ENCODE assay signal across 10 cellular contexts in the genomic region with DNA sequence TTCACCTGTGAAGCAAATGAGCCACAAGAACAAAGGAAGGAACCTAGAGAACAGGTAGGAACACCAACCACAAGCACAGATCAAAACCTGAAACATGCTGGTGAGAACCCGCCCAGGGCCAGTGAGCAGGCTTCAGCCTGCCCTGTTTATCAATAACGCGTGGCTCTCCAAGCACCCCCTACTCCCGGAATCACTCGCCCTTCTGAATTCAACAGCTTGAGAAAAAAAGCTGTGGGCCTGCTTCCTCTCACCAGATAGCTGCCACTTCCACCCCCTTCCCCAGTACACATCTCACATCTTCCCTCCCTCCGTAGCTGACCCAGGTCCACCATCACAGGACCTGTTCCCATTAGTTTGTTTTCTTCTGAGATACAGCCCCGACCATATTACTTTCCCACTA. TPM values are rescaled to one million over a fixed set of nuclear protein-coding genes. Genes with fewer than 3 reads are reported as not detected.
DNase-seq lines count a peak whose midpoint lies in the region; ATAC-seq and TF ChIP-seq lines count a peak whose summit lies in the region.
"Had no signal": no experiment of that assay in that cellular context is flagged by ENCODE, and none has a peak within 500 bp of the region (broad histone marks: within the 10 kb centered on the region; RNA-seq: fewer than 3 reads in every experiment).

No MANE protein-coding gene starts in this region.

- 51% methylated on average over 7 of the region's 7 CpGs for WGBS in suprapubic skin

- no peak overlapping the region for H3K4me3 ChIP-seq in suprapubic skin
- H3K4me3 ChIP-seq: left lung, tibial nerve had no signal

- ATAC-seq in HG03432 (IDR thresholded peaks at IDR 0.05; ENCODE audit: unreplicated experiment) (peak; percentile 50), HG03521 (IDR thresholded peaks at IDR 0.05; ENCODE audit: unreplicated experiment) (no peak)
- ATAC-seq: left lung had no signal

- peaks cover 19% of the 10 kb centered on the region for H3K36me3 ChIP-seq in suprapubic skin

- peak overlapping the region; percentile 72 for H3K27ac Mint-ChIP-seq in activated naive CD4-positive, alpha-beta T cell treated with anti-CD3 and anti-CD28 coated beads, Interleukin-2, amount 10 ng/mL, durations not matched to agents 7 days and 5 days
- H3K27ac Mint-ChIP-seq in endothelial cell (ENCODE audit: unreplicated experiment): peak overlapping the region; percentile 7

- TF ChIP-seq EP300 in suprapubic skin (IDR thresholded peaks at IDR 0.05): no peak

- no peak overlapping the region for H3K27ac ChIP-seq in suprapubic skin

- H3K4me1 ChIP-seq in suprapubic skin: peaks cover 91% of the 10 kb centered on the region

- no peaks in the 10 kb centered on the region for H3K9me3 Mint-ChIP-seq in activated naive CD4-positive, alpha-beta T cell treated with anti-CD3 and anti-CD28 coated beads, Interleukin-2, amount 10 ng/mL, durations not matched to agents 7 days and 5 days
- no peaks in the 10 kb centered on the region for H3K9me3 Mint-ChIP-seq in endothelial cell (ENCODE audit: unreplicated experiment)

- no peaks in the 10 kb centered on the region for H3K27me3 Mint-ChIP-seq in activated naive CD4-positive, alpha-beta T cell treated with anti-CD3 and anti-CD28 coated beads, Interleukin-2, amount 10 ng/mL, durations not matched to agents 7 days and 5 days
- peaks cover 13% of the 10 kb centered on the region for H3K27me3 Mint-ChIP-seq in endothelial cell (ENCODE audit: unreplicated experiment)

- H3K36me3 Mint-ChIP-seq in activated naive CD4-positive, alpha-beta T cell treated with anti-CD3 and anti-CD28 coated beads, Interleukin-2, amount 10 ng/mL, durations not matched to agents 7 days and 5 days: peaks cover 31% of the 10 kb centered on the region
- H3K36me3 Mint-ChIP-seq in endothelial cell (ENCODE audit: low read depth, unreplicated experiment): peaks cover 18% of the 10 kb centered on the region

- no peak overlapping the region for H3K4me3 Mint-ChIP-seq in activated naive CD4-positive, alpha-beta T cell treated with anti-CD3 and anti-CD28 coated beads, Interleukin-2, amount 10 ng/mL, durations not matched to agents 7 days and 5 days
- no peak overlapping the region for H3K4me3 Mint-ChIP-seq in endothelial cell (ENCODE audit: unreplicated experiment)

- no peak for TF ChIP-seq POLR2A in suprapubic skin (IDR thresholded peaks at IDR 0.05)

- TF ChIP-seq CTCF in endothelial cell (IDR thresholded peaks at IDR 0.05; ENCODE audit: unreplicated experiment): no peak
- TF ChIP-seq CTCF in suprapubic skin (IDR thresholded peaks at IDR 0.05): no peak

- DNase-seq in activated naive CD4-positive, alpha-beta T cell treated with anti-CD3 and anti-CD28 coated beads, Interleukin-2, amount 10 ng/mL, durations not matched to agents 7 days and 5 days: no peak
- DNase-seq in activated naive CD4-positive, alpha-beta T cell treated with anti-CD3 and anti-CD28 coated beads, Interleukin-2, amount 50 U/mL, for 16 hours: no peak
- DNase-seq in endothelial cell (ENCODE audit: low spot score): no peak
- DNase-seq in suprapubic skin (ENCODE audit: low spot score in 2 of 2): peak; percentile 47 to 53
- DNase-seq in effector CD8-positive, alpha-beta T cell (lab: John Stamatoyannopoulos, UW): no peak
- DNase-seq in NCI-H774 (lab: John Stamatoyannopoulos, UW): no peak

- peaks cover 60% of the 10 kb centered on the region for H3K4me1 Mint-ChIP-seq in activated naive CD4-positive, alpha-beta T cell treated with anti-CD3 and anti-CD28 coated beads, Interleukin-2, amount 10 ng/mL, durations not matched to agents 7 days and 5 days
- peaks cover 51% of the 10 kb centered on the region for H3K4me1 Mint-ChIP-seq in endothelial cell (ENCODE audit: unreplicated experiment)

- H3K27me3 ChIP-seq in suprapubic skin: no peaks in the 10 kb centered on the region
- H3K27me3 ChIP-seq: left lung, tibial nerve had no signal

- CTCF ChIA-PET in activated naive CD4-positive, alpha-beta T cell treated with anti-CD3 and anti-CD28 coated beads, Interleukin-2, amount 10 ng/mL, durations not matched to agents 7 days and 5 days (lab: Charles Lee): interaction anchor here (0.8 to 3.0 kb wide), 2 partner anchors 12 to 34 kb away, joined by 3 to 8 read pairs; no protein-coding TSS in a partner anchor

- H3K9me3 ChIP-seq in suprapubic skin: no peaks in the 10 kb centered on the region
- H3K9me3 ChIP-seq: left lung, tibial nerve had no signal

RNA-seq across cellular contexts. Expression of a gene that starts 30.4 kb away (rescaled TPM):
- total RNA-seq in endothelial cell (ENCODE audit: unreplicated experiment) (86.7 TPM), suprapubic skin (10 to 100 TPM; 45.1 to 68.7 (median 53.5) TPM)

Comparison
In these comparisons a context has a peak if more than half of its experiments do, and no peak if none do; other contexts are left out.
1. DNase-seq: peak in suprapubic skin (2 of 2); none in activated naive CD4-positive, alpha-beta T cell treated with anti-CD3 and anti-CD28 coated beads, Interleukin-2, amount 10 ng/mL, durations not matched to agents 7 days and 5 days (single experiment), activated naive CD4-positive, alpha-beta T cell treated with anti-CD3 and anti-CD28 coated beads, Interleukin-2, amount 50 U/mL, for 16 hours (single experiment), endothelial cell (single experiment), effector CD8-positive, alpha-beta T cell (single experiment) and NCI-H774 (single experiment).